10 cellular contexts compared by ENCODE assay signal in the genomic region with DNA sequence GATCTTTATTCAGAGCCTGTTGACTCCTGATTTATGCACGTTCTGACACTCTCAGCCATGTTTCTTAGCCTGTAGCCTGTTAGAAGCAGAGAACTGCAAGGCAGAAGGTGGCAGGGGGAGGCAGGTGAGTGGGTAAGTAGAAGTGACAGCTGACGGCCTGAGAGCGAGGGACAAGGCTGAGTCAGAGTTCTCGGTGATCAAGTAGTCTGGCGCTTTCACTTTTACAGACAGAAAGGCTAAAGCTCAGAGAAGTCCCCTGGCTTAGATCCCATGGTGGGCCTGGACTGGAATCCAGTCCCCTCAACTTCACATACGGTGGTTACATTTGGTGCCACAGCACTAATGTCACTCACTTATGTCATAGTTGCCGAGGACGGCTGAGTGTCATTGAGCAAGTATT.
DNase-seq lines count a peak whose midpoint lies in the region; TF ChIP-seq lines count a peak whose summit lies in the region.
"Had no signal": no experiment of that assay in that cellular context is flagged by ENCODE, and none has a peak within 500 bp of the region (broad histone marks: within the 10 kb centered on the region; RNA-seq: fewer than 3 reads in every experiment).

No MANE protein-coding gene starts in this region.

- no peak overlapping the region for H2AK5ac ChIP-seq in mesenchymal stem cell (ENCODE audit: low read length, severe bottlenecking)

- DNase-seq in MM.1S (peak; percentile 12), dermis blood vessel endothelial cell (peak; percentile 67), mesenchymal stem cell (peak; percentile 88), tibial nerve (ENCODE audit: low spot score in 2 of 2) (no peak), AG08395 (ENCODE audit: low spot score) (no peak), nephron progenitor cell (no peak), NAMALWA (ENCODE audit: low spot score) (no peak)
- DNase-seq: activated CD4-positive, alpha-beta T cell treated with anti-CD3 and anti-CD28 coated beads for 1 hour; activated naive CD4-positive, alpha-beta T cell treated with anti-CD3 and anti-CD28 coated beads, Interleukin-2, amount 50 U/mL, for 16 hours had no signal

- no peaks in the 10 kb centered on the region for H3K27me3 Mint-ChIP-seq in nephron progenitor cell (ENCODE audit: low read depth, poor library complexity)

- no peak for TF ChIP-seq POLR2A in tibial nerve (IDR thresholded peaks at IDR 0.05)

- no peak overlapping the region for H3K27ac ChIP-seq in MM.1S (ENCODE audit: low read length)
- H3K27ac ChIP-seq in mesenchymal stem cell (ENCODE audit: low read length, poor library complexity, severe bottlenecking): no peak overlapping the region
- peak overlapping the region; percentile 30 to 74 (median 54) for H3K27ac ChIP-seq in tibial nerve

- H3K27me3 ChIP-seq in MM.1S (replicated peaks; ENCODE audit: insufficient read depth, low read length): no peaks in the 10 kb centered on the region
- H3K27me3 ChIP-seq in mesenchymal stem cell (ENCODE audit: control insufficient read depth in 1 of 2, insufficient read depth in 1 of 2, low read length in 2 of 2): no peaks in the 10 kb centered on the region
- H3K27me3 ChIP-seq in tibial nerve: no peaks in the 10 kb centered on the region

- H3K4me3 ChIP-seq in MM.1S (ENCODE audit: low read length) (no peak overlapping the region), mesenchymal stem cell (ENCODE audit: insufficient read depth in 1 of 2, low read depth in 1 of 2, low read length in 2 of 2) (peak overlapping the region in 1 of 2 experiments; percentile 71), tibial nerve (peak overlapping the region in 2 of 4 donors; percentile 6 to 14)
- H3K4me3 ChIP-seq: mucosa of descending colon had no signal

- no peaks in the 10 kb centered on the region for H3K9me2 ChIP-seq in MM.1S (replicated peaks; ENCODE audit: insufficient read depth, low read length)

- H3K4me1 ChIP-seq in MM.1S (ENCODE audit: low read length) (no peaks in the 10 kb centered on the region), mesenchymal stem cell (ENCODE audit: control insufficient read depth, insufficient read depth, low read depth, low read length) (peaks cover 21% of the 10 kb centered on the region), tibial nerve (peaks cover 0 to 30% (median 7%) of the 10 kb centered on the region in 4 donors)

- no peaks in the 10 kb centered on the region for H4K20me1 ChIP-seq in MM.1S (ENCODE audit: insufficient read depth, low read length)

- no peaks in the 10 kb centered on the region for H3K79me2 ChIP-seq in MM.1S (ENCODE audit: low read length)

- no peaks in the 10 kb centered on the region for H3K9me3 ChIP-seq in MM.1S (replicated peaks; ENCODE audit: insufficient read depth, low read length)
- no peaks in the 10 kb centered on the region for H3K9me3 ChIP-seq in mesenchymal stem cell (ENCODE audit: control insufficient read depth, low read length)
- H3K9me3 ChIP-seq in tibial nerve: no peaks in the 10 kb centered on the region
- H3K9me3 ChIP-seq: mucosa of descending colon had no signal

- H3K4me2 ChIP-seq in MM.1S (ENCODE audit: low read depth, low read length) (no peak overlapping the region), mesenchymal stem cell (ENCODE audit: low read length, poor library complexity, severe bottlenecking) (peak overlapping the region; percentile 20)

- H2AFZ ChIP-seq in MM.1S (ENCODE audit: low read length) (no peak overlapping the region), mesenchymal stem cell (ENCODE audit: low read depth, low read length) (no peak overlapping the region)

- no peak overlapping the region for H2BK15ac ChIP-seq in mesenchymal stem cell (ENCODE audit: low read depth, poor library complexity, severe bottlenecking)

- no peak overlapping the region for H2BK5ac ChIP-seq in mesenchymal stem cell (ENCODE audit: low read depth, low read length, poor library complexity, severe bottlenecking)

- no peak overlapping the region for H3K4me3 Mint-ChIP-seq in nephron progenitor cell

- TF ChIP-seq CTCF in MM.1S (IDR thresholded peaks at IDR 0.05; ENCODE audit: low read length) (no peak), tibial nerve (IDR thresholded peaks at IDR 0.05) (no peak), nephron progenitor cell (IDR thresholded peaks at IDR 0.05) (no peak)

- H3K79me1 ChIP-seq in mesenchymal stem cell (replicated peaks; ENCODE audit: low read length, poor library complexity, severe bottlenecking): peaks cover 47% of the 10 kb centered on the region

- H3K27ac Mint-ChIP-seq in nephron progenitor cell: no peak overlapping the region

- H2BK120ac ChIP-seq in mesenchymal stem cell (ENCODE audit: low read depth, low read length): no peak overlapping the region

- H3K9me3 Mint-ChIP-seq in nephron progenitor cell: peaks cover 9% of the 10 kb centered on the region

- H3K18ac ChIP-seq in mesenchymal stem cell (ENCODE audit: low read depth in 1 of 2, low read length in 2 of 2): peak overlapping the region in 1 of 2 experiments; percentile 22

- H2BK12ac ChIP-seq in mesenchymal stem cell (ENCODE audit: low read length in 2 of 2): peak overlapping the region in 1 of 2 experiments; percentile 47

- H3K36me3 ChIP-seq in MM.1S (replicated peaks; ENCODE audit: insufficient read depth, low read length): no peaks in the 10 kb centered on the region
- H3K36me3 ChIP-seq in mesenchymal stem cell (ENCODE audit: control insufficient read depth in 1 of 2, insufficient read depth in 2 of 2, low read depth in 1 of 2, low read length in 2 of 2): no peaks in the 10 kb centered on the region
- peaks cover 0 to 1% (median 0%) of the 10 kb centered on the region in 3 donors for H3K36me3 ChIP-seq in tibial nerve

- H3K23ac ChIP-seq in mesenchymal stem cell (ENCODE audit: low read length in 2 of 2): no peak overlapping the region

- H3K14ac ChIP-seq in mesenchymal stem cell (ENCODE audit: low read length in 2 of 2): no peak overlapping the region

- H3K9ac ChIP-seq in MM.1S (ENCODE audit: low read length): no peak overlapping the region
- H3K9ac ChIP-seq in mesenchymal stem cell (ENCODE audit: low read length): peak overlapping the region; percentile 63

- WGBS in mesenchymal stem cell: 24% methylated on average over 8 of the region's 8 CpGs
- 64 to 65% methylated on average over 8 of the region's 8 CpGs for WGBS in tibial nerve, 2 donors

- no peak overlapping the region for H4K8ac ChIP-seq in mesenchymal stem cell (ENCODE audit: low read length)

- H4K91ac ChIP-seq in mesenchymal stem cell (ENCODE audit: low read length): no peak overlapping the region

- TF ChIP-seq EP300 in tibial nerve (IDR thresholded peaks at IDR 0.05): no peak

- H3K36me3 Mint-ChIP-seq in nephron progenitor cell (ENCODE audit: low read depth): peaks cover 33% of the 10 kb centered on the region

- no peaks in the 10 kb centered on the region for H3F3A ChIP-seq in MM.1S (ENCODE audit: insufficient read depth, low read length)

- H3K4me1 Mint-ChIP-seq in nephron progenitor cell: peaks cover 54% of the 10 kb centered on the region

- H3K4ac ChIP-seq in mesenchymal stem cell (ENCODE audit: low read depth in 1 of 2, low read length in 2 of 2): no peak overlapping the region

Comparison
In these comparisons a context has a peak if more than half of its experiments do, and no peak if none do; other contexts are left out.
1. DNase-seq: peak in MM.1S (single experiment), dermis blood vessel endothelial cell (single experiment) and mesenchymal stem cell (single experiment); none in tibial nerve (0 of 2), AG08395 (single experiment), nephron progenitor cell (single experiment) and NAMALWA (single experiment).
2. H3K27ac ChIP-seq: peak in tibial nerve (4 of 4); none in MM.1S (single experiment) and mesenchymal stem cell (single experiment).